Comparison of ENCODE assay signal across 11 cellular contexts in the genomic region with DNA sequence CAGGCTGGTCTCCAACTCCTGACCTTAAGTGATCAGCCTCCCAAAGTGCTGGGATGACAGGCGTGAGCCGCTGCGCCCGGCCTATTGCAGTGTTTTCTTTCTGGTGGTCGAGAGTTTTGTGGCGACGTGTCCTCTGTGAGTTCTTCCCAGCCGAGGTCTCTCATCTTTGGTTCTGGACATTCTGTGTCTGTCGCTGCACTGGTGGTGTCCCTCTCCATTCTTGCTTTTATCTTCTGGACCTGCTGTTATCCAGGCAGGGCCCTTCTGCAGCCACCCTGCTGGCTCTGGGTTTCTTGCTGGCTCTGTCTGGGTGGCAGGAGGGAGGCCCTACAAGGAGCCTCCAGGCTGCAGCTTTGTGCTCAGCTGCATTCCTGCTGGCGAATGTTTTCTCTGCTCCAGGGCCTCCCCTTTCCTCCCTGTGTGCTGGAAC. TPM values are rescaled to one million over a fixed set of nuclear protein-coding genes. Genes with fewer than 3 reads are reported as not detected.
A peak's percentile ranks its signal among the peaks of the same experiment; 100 is the strongest.
DNase-seq lines count a peak whose midpoint lies in the region; ATAC-seq and TF ChIP-seq lines count a peak whose summit lies in the region.
"Had no signal": no experiment of that assay in that cellular context is flagged by ENCODE, and none has a peak within 500 bp of the region (broad histone marks: within the 10 kb centered on the region; RNA-seq: fewer than 3 reads in every experiment).

No MANE protein-coding gene starts in this region.

- H3K27ac ChIP-seq in mammary epithelial cell (ENCODE audit: insufficient read depth, low read depth, low read length), result no peak overlapping the region
- H3K27ac ChIP-seq in effector memory CD4-positive, alpha-beta T cell (ENCODE audit: insufficient read depth, low read length, poor library complexity, severe bottlenecking), result no peak overlapping the region

- H3K36me3 ChIP-seq in mammary epithelial cell (ENCODE audit: insufficient read depth, low read length), result no peaks in the 10 kb centered on the region
- H3K36me3 ChIP-seq in effector memory CD4-positive, alpha-beta T cell (ENCODE audit: control insufficient read depth, insufficient read depth, low read length), result no peaks in the 10 kb centered on the region

- peak; percentile 67 to 89 for DNase-seq in T47D (ENCODE audit: low read depth in 1 of 2, low spot score in 1 of 2)
- no peak for DNase-seq in mammary epithelial cell
- DNase-seq in T-helper 17 cell, result no peak
- peak; percentile 31 for DNase-seq in fibroblast of peridontal ligament (ENCODE audit: extremely low read depth)
- DNase-seq in type B pancreatic cell (ENCODE audit: extremely low spot score, unreplicated experiment), result peak; percentile 57
- DNase-seq in effector memory CD4-positive, alpha-beta T cell, result no peak
- no peak for DNase-seq in Kasumi-1 (lab: John Stamatoyannopoulos, UW)
- DNase-seq: NCI-H526 treated with DMSO at 0.1 percent for 48 hours had no signal

- H3K4me2 ChIP-seq in mammary epithelial cell (ENCODE audit: insufficient read depth, low read depth, low read length), result no peak overlapping the region

- peaks cover 1% of the 10 kb centered on the region for H3K27me3 ChIP-seq in mammary epithelial cell (ENCODE audit: insufficient read depth, low read length)
- H3K27me3 ChIP-seq in effector memory CD4-positive, alpha-beta T cell (replicated peaks; ENCODE audit: control insufficient read depth, insufficient read depth, low read length, poor library complexity, severe bottlenecking), result no peaks in the 10 kb centered on the region

- H4K20me1 ChIP-seq in mammary epithelial cell (ENCODE audit: insufficient read depth, low read length), result no peaks in the 10 kb centered on the region

- in situ Hi-C loops in T47D (cut with HindIII; ENCODE audit: low pct_unique_long_range_greater_than_20kb, low sequenced_read_pairs), result no loop called here
- in situ Hi-C loops in mammary epithelial cell (cut with MboI; ENCODE audit: low sequenced_read_pairs in 2 of 2), result no loop called here

- BruUV-seq in mammary epithelial cell (replicated peaks; lab: Mats Ljungman, UMichigan), result no TSS peak

- peaks cover 18% of the 10 kb centered on the region for H3K4me1 Mint-ChIP-seq in T-helper 17 cell
- H3K4me1 Mint-ChIP-seq in type B pancreatic cell (ENCODE audit: unreplicated experiment), result peaks cover 28% of the 10 kb centered on the region

- no peaks in the 10 kb centered on the region for H3K9me3 Mint-ChIP-seq in type B pancreatic cell
- H3K9me3 Mint-ChIP-seq: CD8-positive, alpha-beta T cell; T-cell had no signal

- CTCF ChIA-PET in mammary epithelial cell (lab: Charles Lee; ENCODE audit: low non-redundant PET), result no interaction called here

- no peak overlapping the region for H2AFZ ChIP-seq in mammary epithelial cell (ENCODE audit: low read depth, low read length)

- H3K27me3 Mint-ChIP-seq in T-helper 17 cell (no peaks in the 10 kb centered on the region), type B pancreatic cell (no peaks in the 10 kb centered on the region)
- H3K27me3 Mint-ChIP-seq: T-cell had no signal

- TF ChIP-seq CTCF in mammary epithelial cell (conservative IDR thresholded peaks at IDR 0.05 in 1 of 2, IDR thresholded peaks at IDR 0.05 in 1 of 2; ENCODE audit: extremely low read depth in 1 of 2, insufficient read depth in 1 of 2, low read depth in 1 of 2, low read length in 2 of 2) (no peak), type B pancreatic cell (conservative IDR thresholded peaks at IDR 0.05) (no peak)

- no peak overlapping the region for H3K4me3 ChIP-seq in mammary epithelial cell (replicated peaks in 1 of 3; ENCODE audit: insufficient read depth in 1 of 3, low read depth in 2 of 3, low read length in 3 of 3)
- no peak overlapping the region for H3K4me3 ChIP-seq in effector memory CD4-positive, alpha-beta T cell (ENCODE audit: insufficient read depth, low read depth, low read length, poor library complexity, severe bottlenecking)

- intact Hi-C loops in mammary epithelial cell (cut with micrococcal nuclease), result no loop called here

- ATAC-seq in T-helper 17 cell (no peak), HG03571 (IDR thresholded peaks at IDR 0.05; ENCODE audit: unreplicated experiment) (no peak)
- ATAC-seq: CD8-positive, alpha-beta T cell; T-cell had no signal

- dilution Hi-C loops in mammary epithelial cell (cut with HindIII; ENCODE audit: low sequenced_read_pairs), result loop anchor here (5.0 kb wide), 2 partner anchors 42 to 48 kb away; partner anchors contain the start of gene EXOC3

- no peak overlapping the region for H3K9ac ChIP-seq in mammary epithelial cell (ENCODE audit: insufficient read depth, low read length)

- H3K79me2 ChIP-seq in mammary epithelial cell (ENCODE audit: insufficient read depth, low read length), result no peaks in the 10 kb centered on the region

- H3K36me3 Mint-ChIP-seq in T-helper 17 cell (ENCODE audit: low read depth) (no peaks in the 10 kb centered on the region), type B pancreatic cell (no peaks in the 10 kb centered on the region)
- H3K36me3 Mint-ChIP-seq: CD8-positive, alpha-beta T cell; T-cell had no signal

- H3K4me3 Mint-ChIP-seq in T-helper 17 cell (peak overlapping the region; percentile 71), type B pancreatic cell (no peak overlapping the region)

- WGBS in mammary epithelial cell (ENCODE audit: low coverage, missing lambda C conversion rate), result 86% methylated on average over 10 of the region's 10 CpGs

- H3K9me3 ChIP-seq in mammary epithelial cell (replicated peaks; ENCODE audit: insufficient read depth, low read length), result no peaks in the 10 kb centered on the region
- no peaks in the 10 kb centered on the region for H3K9me3 ChIP-seq in T-helper 17 cell (ENCODE audit: control insufficient read depth, low read length, poor library complexity, severe bottlenecking)
- no peaks in the 10 kb centered on the region for H3K9me3 ChIP-seq in effector memory CD4-positive, alpha-beta T cell (ENCODE audit: control insufficient read depth, low read length)

- no peaks in the 10 kb centered on the region for H3K4me1 ChIP-seq in mammary epithelial cell (ENCODE audit: insufficient read depth, low read length)
- no peaks in the 10 kb centered on the region for H3K4me1 ChIP-seq in effector memory CD4-positive, alpha-beta T cell (ENCODE audit: control insufficient read depth, insufficient read depth, low read length, poor library complexity, severe bottlenecking)

- H3K27ac Mint-ChIP-seq in T-helper 17 cell, result no peak overlapping the region
- peak overlapping the region; percentile 58 for H3K27ac Mint-ChIP-seq in type B pancreatic cell

RNA-seq across cellular contexts. Expression of gene EXOC3, which starts 49.1 kb away (rescaled TPM):
- total RNA-seq in mammary epithelial cell, result 10 to 100 TPM; 19.5 to 41.2 TPM
- polyA plus RNA-seq in mammary epithelial cell, result 15.0 TPM
- polyA minus RNA-seq in mammary epithelial cell, result 26.2 TPM
- total RNA-seq in T-helper 17 cell, result 10 to 100 TPM; 71.3 to 86.3 TPM
- total RNA-seq in type B pancreatic cell (ENCODE audit: low replicate concordance), result 62.9 and 64.6 TPM in 2 replicates

Comparison
In these comparisons a context has a peak if more than half of its experiments do, and no peak if none do; other contexts are left out.
1. DNase-seq: peak in T47D (2 of 2), fibroblast of peridontal ligament (single experiment) and type B pancreatic cell (single experiment); none in mammary epithelial cell (single experiment), T-helper 17 cell (0 of 3), effector memory CD4-positive, alpha-beta T cell (0 of 3) and Kasumi-1 (0 of 2).